32 cellular contexts compared by ENCODE assay signal in genomic region chr11:24828938-24829337, GRCh38.
DNase-seq lines count a peak whose midpoint lies in the region; ATAC-seq and TF ChIP-seq lines count a peak whose summit lies in the region.
"Had no signal": no experiment of that assay in that cellular context is flagged by ENCODE, and none has a peak within 500 bp of the region (broad histone marks: within the 10 kb centered on the region; RNA-seq: fewer than 3 reads in every experiment).

No MANE protein-coding gene starts in this region.

- no peaks in the 10 kb centered on the region for H3K36me3 Mint-ChIP-seq in WTC11
- H3K36me3 Mint-ChIP-seq: activated naive CD8-positive, alpha-beta T cell; memory B cell had no signal

- H3K4me1 Mint-ChIP-seq in WTC11, result peaks cover 14% of the 10 kb centered on the region
- H3K4me1 Mint-ChIP-seq: memory B cell; stimulated activated naive CD8-positive, alpha-beta T cell treated with anti-CD3 and anti-CD28 coated beads, Interleukin-15, amount 100 ng/mL, for 72 hours had no signal

- no peaks in the 10 kb centered on the region for H3K27me3 Mint-ChIP-seq in WTC11 (ENCODE audit: low read depth)
- H3K27me3 Mint-ChIP-seq: activated naive CD8-positive, alpha-beta T cell; memory B cell; stimulated activated naive CD8-positive, alpha-beta T cell treated with anti-CD3 and anti-CD28 coated beads, Interleukin-15, amount 100 ng/mL, for 72 hours had no signal

- ATAC-seq in WTC11 (peak; percentile 18; the same call in 1 of the 2 replicates), mucosa of descending colon (peak; percentile 88), HG03108 (IDR thresholded peaks at IDR 0.05; ENCODE audit: unreplicated experiment) (no peak)
- ATAC-seq: A549; stimulated activated naive CD8-positive, alpha-beta T cell treated with anti-CD3 and anti-CD28 coated beads, Interleukin-15, amount 100 ng/mL, for 72 hours had no signal

- H3K4me3 ChIP-seq in mucosa of descending colon, result no peak overlapping the region
- H3K4me3 ChIP-seq: A549, ascending aorta, esophagus squamous epithelium, SK-N-MC, skin epidermis, tibial artery had no signal

- H3K9me3 ChIP-seq in mucosa of descending colon, result no peaks in the 10 kb centered on the region
- H3K9me3 ChIP-seq: A549, ascending aorta, esophagus squamous epithelium, tibial artery had no signal

- H3K4me1 ChIP-seq in mucosa of descending colon (ENCODE audit: low read depth), result peaks cover 3% of the 10 kb centered on the region
- H3K4me1 ChIP-seq: A549, ascending aorta, tibial artery had no signal

- H3K27ac Mint-ChIP-seq in WTC11, result no peak overlapping the region; the same call in 1 of the 2 replicates
- H3K27ac Mint-ChIP-seq: activated naive CD8-positive, alpha-beta T cell; memory B cell; stimulated activated naive CD8-positive, alpha-beta T cell treated with anti-CD3 and anti-CD28 coated beads, Interleukin-15, amount 100 ng/mL, for 72 hours had no signal

- H3K4me3 Mint-ChIP-seq in WTC11, result no peak overlapping the region
- H3K4me3 Mint-ChIP-seq: activated naive CD8-positive, alpha-beta T cell; memory B cell; stimulated activated naive CD8-positive, alpha-beta T cell treated with anti-CD3 and anti-CD28 coated beads, Interleukin-15, amount 100 ng/mL, for 72 hours had no signal

- no peaks in the 10 kb centered on the region for H3K9me3 Mint-ChIP-seq in WTC11

- DNase-seq in HPDE6-E6E7 (ENCODE audit: extremely low spot score) (peak; percentile 0), WTC11 (ENCODE audit: low spot score) (no peak), mucosa of descending colon (peak in 1 of 3 donors; percentile 22), kidney tubule cell (ENCODE audit: low spot score) (no peak), NCI-H1436 (lab: John Stamatoyannopoulos, UW) (no peak), anterior cingulate cortex (lab: John Stamatoyannopoulos, UW) (no peak)
- DNase-seq: activated CD4-positive, alpha-beta T cell treated with anti-CD3 and anti-CD28 coated beads for 48 hours; activated CD8-positive, alpha-beta memory T cell treated with anti-CD3 and anti-CD28 coated beads for 24 hours; activated effector memory CD4-positive, alpha-beta T cell treated with Interleukin-2 at 50 U/mL for 16 hours; AML-193; central memory CD4-positive, alpha-beta T cell; DND-41; esophagus squamous epithelium; foreskin melanocyte; NCI-H2081; NCI-H2227 treated with DMSO at 0.1 percent for 48 hours; NCI-H748 treated with DMSO at 0.1 percent for 48 hours; occipital lobe; RPMI8226; stimulated activated CD4-positive, alpha-beta T cell treated with anti-CD3 and anti-CD28 coated beads, Interleukin-1b, Interleukin-23, amount 100 ng/mL, for 48 hours; stimulated activated CD8-positive, alpha-beta memory T cell treated with anti-CD3 and anti-CD28 coated beads, Interleukin-4, amount 100 ng/mL, for 48 hours; stimulated activated naive CD8-positive, alpha-beta T cell treated with anti-CD3 and anti-CD28 coated beads, Interleukin-15, amount 100 ng/mL, for 72 hours; T-helper 2 cell; tibial artery had no signal

- POLR2A ChIA-PET in WTC11 (lab: Charles Lee), result interaction anchor here (0.8 kb wide), 1 partner anchor 19 kb away, joined by 3 read pairs; no protein-coding TSS in a partner anchor

- intact Hi-C loops in mucosa of descending colon (cut with DNase I, micrococcal nuclease), result no loop called here

- H3K27ac ChIP-seq in 22Rv1, result peak overlapping the region; percentile 95
- H3K27ac ChIP-seq: A549, ascending aorta, esophagus squamous epithelium, SK-N-MC, tibial artery had no signal

- TF ChIP-seq CTCF in 22Rv1 (IDR thresholded peaks at IDR 0.05), result no peak
- no peak for TF ChIP-seq CTCF in WTC11 (IDR thresholded peaks at IDR 0.05)
- TF ChIP-seq CTCF in mucosa of descending colon (IDR thresholded peaks at IDR 0.05), result no peak

- CTCF ChIA-PET in WTC11 (lab: Charles Lee), result no interaction called here

- no peaks in the 10 kb centered on the region for H3K36me3 ChIP-seq in mucosa of descending colon (ENCODE audit: low read depth)
- H3K36me3 ChIP-seq: ascending aorta, esophagus squamous epithelium, tibial artery had no signal

TF ChIP-seq in WTC11, 78 proteins besides CTCF, POLR2A, EP300 and RAD21 (continues in another document):
- no peak for TF ChIP-seq ZBTB43 (CRISPR knock-in tag; IDR thresholded peaks at IDR 0.05)
- TF ChIP-seq, protein P1, sequence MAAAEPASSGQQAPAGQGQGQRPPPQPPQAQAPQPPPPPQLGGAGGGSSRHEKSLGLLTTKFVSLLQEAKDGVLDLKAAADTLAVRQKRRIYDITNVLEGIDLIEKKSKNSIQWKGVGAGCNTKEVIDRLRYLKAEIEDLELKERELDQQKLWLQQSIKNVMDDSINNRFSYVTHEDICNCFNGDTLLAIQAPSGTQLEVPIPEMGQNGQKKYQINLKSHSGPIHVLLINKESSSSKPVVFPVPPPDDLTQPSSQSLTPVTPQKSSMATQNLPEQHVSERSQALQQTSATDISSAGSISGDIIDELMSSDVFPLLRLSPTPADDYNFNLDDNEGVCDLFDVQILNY (CRISPR knock-in tag; IDR thresholded peaks at IDR 0.05), result no peak
- no peak for TF ChIP-seq JAZF1 (CRISPR knock-in tag; IDR thresholded peaks at IDR 0.05)
- TF ChIP-seq, protein P2, sequence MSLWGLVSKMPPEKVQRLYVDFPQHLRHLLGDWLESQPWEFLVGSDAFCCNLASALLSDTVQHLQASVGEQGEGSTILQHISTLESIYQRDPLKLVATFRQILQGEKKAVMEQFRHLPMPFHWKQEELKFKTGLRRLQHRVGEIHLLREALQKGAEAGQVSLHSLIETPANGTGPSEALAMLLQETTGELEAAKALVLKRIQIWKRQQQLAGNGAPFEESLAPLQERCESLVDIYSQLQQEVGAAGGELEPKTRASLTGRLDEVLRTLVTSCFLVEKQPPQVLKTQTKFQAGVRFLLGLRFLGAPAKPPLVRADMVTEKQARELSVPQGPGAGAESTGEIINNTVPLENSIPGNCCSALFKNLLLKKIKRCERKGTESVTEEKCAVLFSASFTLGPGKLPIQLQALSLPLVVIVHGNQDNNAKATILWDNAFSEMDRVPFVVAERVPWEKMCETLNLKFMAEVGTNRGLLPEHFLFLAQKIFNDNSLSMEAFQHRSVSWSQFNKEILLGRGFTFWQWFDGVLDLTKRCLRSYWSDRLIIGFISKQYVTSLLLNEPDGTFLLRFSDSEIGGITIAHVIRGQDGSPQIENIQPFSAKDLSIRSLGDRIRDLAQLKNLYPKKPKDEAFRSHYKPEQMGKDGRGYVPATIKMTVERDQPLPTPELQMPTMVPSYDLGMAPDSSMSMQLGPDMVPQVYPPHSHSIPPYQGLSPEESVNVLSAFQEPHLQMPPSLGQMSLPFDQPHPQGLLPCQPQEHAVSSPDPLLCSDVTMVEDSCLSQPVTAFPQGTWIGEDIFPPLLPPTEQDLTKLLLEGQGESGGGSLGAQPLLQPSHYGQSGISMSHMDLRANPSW (CRISPR knock-in tag; conservative IDR thresholded peaks at IDR 0.05; ENCODE audit: low read depth), result no peak
- TF ChIP-seq ZBTB21 (CRISPR knock-in tag; IDR thresholded peaks at IDR 0.05; ENCODE audit: borderline replicate concordance), result no peak
- no peak for TF ChIP-seq ATF2 (CRISPR knock-in tag; IDR thresholded peaks at IDR 0.05; ENCODE audit: borderline replicate concordance, low read depth)
- no peak for TF ChIP-seq TEAD4 (CRISPR knock-in tag; IDR thresholded peaks at IDR 0.05)
- TF ChIP-seq FOXP1 (CRISPR knock-in tag; IDR thresholded peaks at IDR 0.05; ENCODE audit: borderline replicate concordance), result no peak
- no peak for TF ChIP-seq PRDM15 (CRISPR knock-in tag; IDR thresholded peaks at IDR 0.05)
